In the genomic region with DNA sequence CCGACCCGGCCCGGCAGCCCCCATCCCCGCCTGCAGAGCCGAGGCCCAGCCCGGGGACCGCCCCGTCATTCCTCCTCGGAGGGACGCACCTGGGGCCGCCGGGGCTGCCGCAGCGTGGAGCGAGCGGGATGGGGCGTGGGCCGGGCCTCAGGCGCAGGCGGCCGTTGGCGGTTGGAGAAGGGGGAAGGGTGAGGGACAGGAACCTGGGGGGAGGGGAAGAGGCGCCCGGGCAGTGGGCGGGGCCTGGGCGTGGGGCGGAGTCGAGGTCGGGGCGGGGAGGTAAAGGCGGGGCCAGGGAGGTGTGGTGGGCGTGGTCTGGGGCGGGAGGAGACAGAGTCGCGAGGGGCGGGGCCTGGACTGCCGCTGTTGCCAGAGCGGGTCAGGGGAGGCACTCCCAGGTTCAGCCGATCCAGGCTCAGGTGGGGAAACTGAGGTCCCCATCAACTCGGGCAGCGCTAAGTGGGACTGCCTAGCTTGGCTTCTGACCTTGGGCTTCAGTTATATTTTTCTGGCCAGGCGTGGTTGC, we compare ENCODE assay signal across 9 cellular contexts. TPM values are rescaled to one million over a fixed set of nuclear protein-coding genes. Genes with fewer than 3 reads are reported as not detected.
A peak's percentile ranks its signal among the peaks of the same experiment; 100 is the strongest.
DNase-seq lines count a peak whose midpoint lies in the region; ATAC-seq and TF ChIP-seq lines count a peak whose summit lies in the region.
"Had no signal": no experiment of that assay in that cellular context is flagged by ENCODE, and none has a peak within 500 bp of the region (broad histone marks: within the 10 kb centered on the region; RNA-seq: fewer than 3 reads in every experiment).

TSS of gene TESMIN (minus strand) at position 190 of the 526 bp plus-strand sequence. CDS start 860 bp downstream, outside the sequence.

- intact Hi-C loops in IMR-90 (cut with micrococcal nuclease) = no loop called here

- ATAC-seq in IMR-90 (ENCODE audit: low read depth) (peak; percentile 98), HG02623 (IDR thresholded peaks at IDR 0.05; ENCODE audit: unreplicated experiment) (no peak)

- no peak within 1 kb of the TSS for H3K14ac ChIP-seq in IMR-90 (replicated peaks; ENCODE audit: low read depth, low read length)

- in situ Hi-C loops in G401 (cut with HindIII; ENCODE audit: low sequenced_read_pairs) (no loop called here), IMR-90 (cut with MboI; ENCODE audit: low sequenced_read_pairs) (no loop called here)

- TF ChIP-seq EP300 in neural cell (conservative IDR thresholded peaks at IDR 0.05; ENCODE audit: poor library complexity, severe bottlenecking) = no peak

- peak within 1 kb of the TSS; percentile 40; the same call in 1 of the 2 replicates for H3K9ac ChIP-seq in IMR-90 (ENCODE audit: low read depth, low read length)
- H3K9ac ChIP-seq in neural cell (ENCODE audit: low read length) = no peak within 1 kb of the TSS

- peak within 1 kb of the TSS; percentile 89 for H2AFZ ChIP-seq in IMR-90 (replicated peaks; ENCODE audit: low read length, poor library complexity)
- H2AFZ ChIP-seq in neural cell (ENCODE audit: low read depth, low read length) = no peak within 1 kb of the TSS

- dilution Hi-C loops in IMR-90 (cut with HindIII; ENCODE audit: low sequenced_read_pairs, unreplicated experiment) = no loop called here

- no peak within 1 kb of the TSS for H4K5ac ChIP-seq in IMR-90 (ENCODE audit: low read depth, low read length)

- H3K9me3 ChIP-seq in IMR-90 (ENCODE audit: control insufficient read depth, insufficient read depth, low read length) (no peaks in the 10 kb centered on the region), neural cell (ENCODE audit: low read length) (no peaks in the 10 kb centered on the region)

- H2BK120ac ChIP-seq in IMR-90 (ENCODE audit: low read depth, low read length) = no peak within 1 kb of the TSS

- no peaks in the 10 kb centered on the region for H3K9me2 ChIP-seq in neural cell (ENCODE audit: insufficient read depth, low read length)

- no peaks in the 10 kb centered on the region for H3K9me1 ChIP-seq in IMR-90 (ENCODE audit: insufficient read depth, low read length)

- peaks cover 8% of the 10 kb centered on the region for H3K4me1 Mint-ChIP-seq in stimulated activated naive CD8-positive, alpha-beta T cell treated with anti-CD3 and anti-CD28 coated beads, Interleukin-15, Interleukin-2, amounts not matched to agents 100 ng/mL and 50 ng/mL, for 24 hours (ENCODE audit: low read depth)

- no peak within 1 kb of the TSS for H3K27ac Mint-ChIP-seq in stimulated activated naive CD8-positive, alpha-beta T cell treated with anti-CD3 and anti-CD28 coated beads, Interleukin-15, Interleukin-2, amounts not matched to agents 100 ng/mL and 50 ng/mL, for 24 hours

- H3K4me2 ChIP-seq in IMR-90 (ENCODE audit: low read depth, low read length) (peak within 1 kb of the TSS; percentile 78), neural cell (ENCODE audit: low read length) (no peak within 1 kb of the TSS)

- H3K36me3 Mint-ChIP-seq in stimulated activated naive CD8-positive, alpha-beta T cell treated with anti-CD3 and anti-CD28 coated beads, Interleukin-15, Interleukin-2, amounts not matched to agents 100 ng/mL and 50 ng/mL, for 24 hours (ENCODE audit: low read depth) = peaks cover 2% of the 10 kb centered on the region

- DNase-seq in G401 (ENCODE audit: low spot score) (peak; percentile 16), IMR-90 (peak; percentile 46), RKO (ENCODE audit: low spot score) (peak; percentile 74), activated T-helper 1 cell treated with Interleukin-2 at 50 U/mL for 16 hours (ENCODE audit: low read depth) (peak; percentile 87), fibroblast of mammary gland (ENCODE audit: low read depth) (peak; percentile 54)

- H3K4me3 ChIP-seq in IMR-90 (ENCODE audit: insufficient read depth, low read depth, low read length) = peak within 1 kb of the TSS; percentile 65
- H3K4me3 ChIP-seq in fibroblast of mammary gland (ENCODE audit: control insufficient read depth, low read depth, low read length) = no peak within 1 kb of the TSS
- peak within 1 kb of the TSS; percentile 50 for H3K4me3 ChIP-seq in neural cell (ENCODE audit: low read length)

- H3K4me1 ChIP-seq in IMR-90 (ENCODE audit: control insufficient read depth, insufficient read depth, low read length) = no peaks in the 10 kb centered on the region

- 20% methylated on average over 1 of the region's 42 CpGs; no CpG with 5 or more reads in 1 of the 2 experiments for WGBS in IMR-90 (ENCODE audit: extremely low coverage in 2 of 2, insufficient read length in 1 of 2), 2 experiments

- CTCF ChIA-PET in IMR-90 (lab: Yijun Ruan, JAX) = interaction anchor here (1.6 kb wide), 1 partner anchor 12 kb away, joined by 3 read pairs; no protein-coding TSS in a partner anchor

- TF ChIP-seq POLR2A in IMR-90 (IDR thresholded peaks at IDR 0.05; ENCODE audit: low read depth, low read length) = no peak

- no peaks in the 10 kb centered on the region for H3K27me3 ChIP-seq in IMR-90 (ENCODE audit: control insufficient read depth, insufficient read depth, low read length)
- no peaks in the 10 kb centered on the region for H3K27me3 ChIP-seq in neural cell (ENCODE audit: insufficient read depth, low read depth, low read length)

- TF ChIP-seq CTCF in IMR-90 (conservative IDR thresholded peaks at IDR 0.05; ENCODE audit: low read depth, low read length) = no peak
- no peak for TF ChIP-seq CTCF in fibroblast of mammary gland (conservative IDR thresholded peaks at IDR 0.05; ENCODE audit: control insufficient read depth, insufficient read depth, low read depth, low read length)
- TF ChIP-seq CTCF in neural cell (IDR thresholded peaks at IDR 0.05; ENCODE audit: poor library complexity, severe bottlenecking) = no peak

- H4K8ac ChIP-seq in IMR-90 (ENCODE audit: low read depth in 2 of 2, low read length in 2 of 2) = no peak within 1 kb of the TSS; a peak in 1 of 4 replicates

- no TSS peak for BruUV-seq in IMR-90 (replicated peaks; lab: Mats Ljungman, UMichigan)

- H2BK20ac ChIP-seq in IMR-90 (ENCODE audit: low read depth, low read length) = no peak within 1 kb of the TSS

- TF ChIP-seq RAD21 in IMR-90 (IDR thresholded peaks at IDR 0.05; ENCODE audit: low read length) (no peak), neural cell (conservative IDR thresholded peaks at IDR 0.05) (no peak)

- H3F3A ChIP-seq in neural cell (ENCODE audit: insufficient read depth, low read length, poor library complexity, severe bottlenecking) = no peaks in the 10 kb centered on the region

- no peaks in the 10 kb centered on the region for H3K79me1 ChIP-seq in IMR-90 (ENCODE audit: low read depth in 1 of 2, low read length in 2 of 2)

- 0 out of 2 replicates have a peak within 1 kb of the TSS, but pooled peaks have one; percentile 37 for H4K91ac ChIP-seq in IMR-90 (ENCODE audit: insufficient read depth, low read depth, low read length)

- no peak within 1 kb of the TSS for H2AK5ac ChIP-seq in IMR-90 (ENCODE audit: low read depth, low read length)

- H3K79me2 ChIP-seq in neural cell (replicated peaks; ENCODE audit: insufficient read depth, low read length) = no peaks in the 10 kb centered on the region

- no peaks in the 10 kb centered on the region for H4K20me1 ChIP-seq in IMR-90 (ENCODE audit: insufficient read depth, low read length)
- H4K20me1 ChIP-seq in neural cell (ENCODE audit: insufficient read depth) = no peaks in the 10 kb centered on the region

- no peak within 1 kb of the TSS for H3K4ac ChIP-seq in IMR-90 (ENCODE audit: low read depth, low read length)

- H3K56ac ChIP-seq in IMR-90 (ENCODE audit: extremely low read depth, insufficient read depth, low read length) = no peak within 1 kb of the TSS

- H2BK15ac ChIP-seq in IMR-90 (ENCODE audit: low read depth, low read length) = no peak within 1 kb of the TSS

- POLR2A ChIA-PET in IMR-90 (lab: Charles Lee; ENCODE audit: unreplicated experiment) = no interaction called here

- no peaks in the 10 kb centered on the region for H3K9me3 Mint-ChIP-seq in stimulated activated naive CD8-positive, alpha-beta T cell treated with anti-CD3 and anti-CD28 coated beads, Interleukin-15, Interleukin-2, amounts not matched to agents 100 ng/mL and 50 ng/mL, for 24 hours

- no peak within 1 kb of the TSS for H3K23ac ChIP-seq in IMR-90 (ENCODE audit: low read depth, low read length)

- peak within 1 kb of the TSS; percentile 75 for H3K4me3 Mint-ChIP-seq in stimulated activated naive CD8-positive, alpha-beta T cell treated with anti-CD3 and anti-CD28 coated beads, Interleukin-15, Interleukin-2, amounts not matched to agents 100 ng/mL and 50 ng/mL, for 24 hours

- peaks cover 4% of the 10 kb centered on the region for H3K27me3 Mint-ChIP-seq in stimulated activated naive CD8-positive, alpha-beta T cell treated with anti-CD3 and anti-CD28 coated beads, Interleukin-15, Interleukin-2, amounts not matched to agents 100 ng/mL and 50 ng/mL, for 24 hours

- peaks cover 7% of the 10 kb centered on the region; the same call in 1 of the 2 replicates for H3K36me3 ChIP-seq in IMR-90 (ENCODE audit: control insufficient read depth, insufficient read depth, low read length)
- H3K36me3 ChIP-seq in neural cell (ENCODE audit: insufficient read depth, low read length) = no peaks in the 10 kb centered on the region

- H3K27ac ChIP-seq in IMR-90 (ENCODE audit: insufficient read depth, low read length) (peak within 1 kb of the TSS; percentile 41; the same call in 1 of the 2 replicates), neural cell (ENCODE audit: low read length) (no peak within 1 kb of the TSS)

- no peak within 1 kb of the TSS for H2AK9ac ChIP-seq in IMR-90 (replicated peaks; ENCODE audit: low read depth, low read length, poor library complexity)

- H3K18ac ChIP-seq in IMR-90 (ENCODE audit: low read depth, low read length) = no peak within 1 kb of the TSS

- no peak within 1 kb of the TSS for H2BK5ac ChIP-seq in IMR-90 (ENCODE audit: low read depth, low read length, poor library complexity, severe bottlenecking)

TF ChIP-seq in IMR-90, 13 proteins besides CTCF, POLR2A, EP300 and RAD21:
- TF ChIP-seq MAZ (IDR thresholded peaks at IDR 0.05; ENCODE audit: borderline replicate concordance, low read depth, low read length) (peak; percentile 62; the same call in 1 of the 2 replicates), NFE2L2 (IDR thresholded peaks at IDR 0.05; ENCODE audit: low read depth, low read length) (no peak)

TF ChIP-seq in neural cell, 6 proteins besides CTCF, POLR2A, EP300 and RAD21:
- no peak for TF ChIP-seq EZH2 (IDR thresholded peaks at IDR 0.05; ENCODE audit: borderline replicate concordance, insufficient read depth, low read length, poor library complexity, severe bottlenecking)
- no peak for TF ChIP-seq POLR2AphosphoS5 (IDR thresholded peaks at IDR 0.05)
- no peak for TF ChIP-seq MXI1 (conservative IDR thresholded peaks at IDR 0.05; ENCODE audit: poor library complexity, severe bottlenecking)

RNA-seq across cellular contexts. Expression of gene TESMIN, which starts in this region (rescaled TPM):
- total RNA-seq in G401 (2014; rRNA removed; shearing (Covaris generic)) = 3.6 and 9.5 TPM in 2 replicates
- 0.56 and 0.90 TPM in 2 replicates for total RNA-seq in IMR-90 (2012; rRNA removed)
- polyA plus RNA-seq in IMR-90 (2012; rRNA removed) (2.2 and 3.0 TPM in 2 replicates), neural cell (not detected in 2 replicates)
- 3.0 and 4.0 TPM in 2 replicates for polyA plus RNA-seq in IMR-90 (2012; cell fraction: cytosol; rRNA removed)
- 3.6 and 4.4 TPM in 2 replicates for polyA plus RNA-seq in IMR-90 (2012; cell fraction: nucleus; rRNA removed; ENCODE audit: low replicate concordance)
- 1.5 and 1.9 TPM in 2 replicates for polyA minus RNA-seq in neural cell
- total RNA-seq: myocyte had no signal

Comparison
In these comparisons a context has a peak if more than half of its experiments do, and no peak if none do; other contexts are left out.
1. DNase-seq: peak in every context shown above with its lines; median percentile 87 in activated T-helper 1 cell treated with Interleukin-2 at 50 U/mL for 16 hours; 74 in RKO; 54 in fibroblast of mammary gland; 46 in IMR-90; 16 in G401.